Comparison of ENCODE assay signal across 8 cellular contexts in the genomic region with DNA sequence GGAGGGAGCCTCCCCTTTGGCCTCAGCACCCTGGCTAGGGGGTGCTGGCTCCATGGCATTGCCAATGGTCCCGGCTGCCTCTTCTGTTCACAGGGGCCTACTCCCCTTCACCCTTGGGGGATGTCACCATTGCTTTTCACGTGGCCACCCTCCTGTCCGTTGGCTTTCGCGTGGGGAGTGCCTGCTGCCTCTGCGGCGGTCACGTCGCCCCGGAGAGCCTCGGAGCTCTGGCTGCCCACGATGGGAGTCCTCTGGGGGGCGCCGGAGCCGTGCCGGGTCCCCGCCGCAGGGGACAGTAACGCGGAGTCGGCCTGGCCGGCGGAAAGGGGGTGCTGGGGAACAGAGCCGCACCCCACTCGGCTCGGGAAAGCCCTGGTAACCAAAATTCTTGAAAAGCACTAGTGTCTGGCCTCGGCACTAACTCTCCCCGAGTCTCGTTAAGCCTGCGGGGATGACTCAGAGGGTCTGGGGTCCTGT. TPM values are rescaled to one million over a fixed set of nuclear protein-coding genes. Genes with fewer than 3 reads are reported as not detected.
A peak's percentile ranks its signal among the peaks of the same experiment; 100 is the strongest.
DNase-seq lines count a peak whose midpoint lies in the region; ATAC-seq and TF ChIP-seq lines count a peak whose summit lies in the region.

No MANE protein-coding gene starts in this region.

- CTCF ChIA-PET in activated CD4-positive, alpha-beta memory T cell treated with anti-CD3 and anti-CD28 coated beads, Interleukin-2, amount 10 ng/mL, durations not matched to agents 7 days and 5 days (lab: Charles Lee) = interaction anchor here (0.9 to 1.6 kb wide), 6 partner anchors 10 to 297 kb away, joined by 3 to 6 read pairs (median 4); no protein-coding TSS in a partner anchor

- peak overlapping the region; percentile 64 for H3K9ac ChIP-seq in DND-41 (ENCODE audit: low read depth, low read length)

- H2AFZ ChIP-seq in DND-41 (ENCODE audit: low read depth, low read length) = peak overlapping the region; percentile 96

- H3K27ac Mint-ChIP-seq in activated CD4-positive, alpha-beta memory T cell treated with anti-CD3 and anti-CD28 coated beads, Interleukin-2, amount 10 ng/mL, durations not matched to agents 7 days and 5 days = peak overlapping the region; percentile 66
- H3K27ac Mint-ChIP-seq in naive thymus-derived CD8-positive, alpha-beta T cell = peak overlapping the region in 9 of 10 donors; percentile 38 to 94 (median 85)

- no peaks in the 10 kb centered on the region for H3K36me3 ChIP-seq in DND-41 (ENCODE audit: insufficient read depth, low read length)
- peaks cover 13 to 27% (median 24%) of the 10 kb centered on the region in 4 donors for H3K36me3 ChIP-seq in esophagus muscularis mucosa
- H3K36me3 ChIP-seq in upper lobe of left lung = peaks cover 9 to 28% (median 17%) of the 10 kb centered on the region in 4 donors

- H3K27me3 Mint-ChIP-seq in activated CD4-positive, alpha-beta memory T cell treated with anti-CD3 and anti-CD28 coated beads, Interleukin-2, amount 10 ng/mL, durations not matched to agents 7 days and 5 days = no peaks in the 10 kb centered on the region
- H3K27me3 Mint-ChIP-seq in naive thymus-derived CD8-positive, alpha-beta T cell = peaks cover 0 to 2% (median 0%) of the 10 kb centered on the region in 5 donors

- no peak for TF ChIP-seq EP300 in esophagus muscularis mucosa (IDR thresholded peaks at IDR 0.05)
- TF ChIP-seq EP300 in upper lobe of left lung (IDR thresholded peaks at IDR 0.05) = no peak

- peaks cover 16% of the 10 kb centered on the region for H3K4me1 ChIP-seq in DND-41 (ENCODE audit: insufficient read depth, low read length)
- peaks cover 12 to 33% (median 19%) of the 10 kb centered on the region in 4 donors for H3K4me1 ChIP-seq in esophagus muscularis mucosa
- peaks cover 0 to 19% (median 6%) of the 10 kb centered on the region in 4 donors for H3K4me1 ChIP-seq in upper lobe of left lung

- H3K9me3 Mint-ChIP-seq in activated CD4-positive, alpha-beta memory T cell treated with anti-CD3 and anti-CD28 coated beads, Interleukin-2, amount 10 ng/mL, durations not matched to agents 7 days and 5 days = no peaks in the 10 kb centered on the region
- no peaks in the 10 kb centered on the region for H3K9me3 Mint-ChIP-seq in naive thymus-derived CD8-positive, alpha-beta T cell

- H3K4me3 ChIP-seq in DND-41 (ENCODE audit: low read depth in 1 of 2, low read length in 2 of 2) (peak overlapping the region; percentile 37 to 88), esophagus muscularis mucosa (peak overlapping the region; percentile 67 to 91 (median 84)), upper lobe of left lung (peak overlapping the region; percentile 70 to 90 (median 81))

- no peaks in the 10 kb centered on the region for H4K20me1 ChIP-seq in DND-41 (ENCODE audit: insufficient read depth, low read length)

- H3K4me3 Mint-ChIP-seq in activated CD4-positive, alpha-beta memory T cell treated with anti-CD3 and anti-CD28 coated beads, Interleukin-2, amount 10 ng/mL, durations not matched to agents 7 days and 5 days = peak overlapping the region; percentile 74
- H3K4me3 Mint-ChIP-seq in naive thymus-derived CD8-positive, alpha-beta T cell = peak overlapping the region; percentile 76 to 87 (median 82)

- TF ChIP-seq CTCF in DND-41 (IDR thresholded peaks at IDR 0.05; ENCODE audit: borderline replicate concordance, extremely low read depth, low read length, poor library complexity, severe bottlenecking) (peak; percentile 42), esophagus muscularis mucosa (IDR thresholded peaks at IDR 0.05) (peak in 2 of 3 experiments; percentile 6 to 28), upper lobe of left lung (IDR thresholded peaks at IDR 0.05) (peak in 2 of 6 experiments; percentile 20 to 28)

- intact Hi-C loops in esophagus muscularis mucosa (cut with DNase I) = loop anchor here (5.0 to 10.0 kb wide), 2 partner anchors 286 to 399 kb away; no protein-coding TSS in a partner anchor

- H3K4me2 ChIP-seq in DND-41 (ENCODE audit: insufficient read depth, low read length) = peak overlapping the region; percentile 99

- H3K9me3 ChIP-seq in DND-41 (ENCODE audit: insufficient read depth, low read length, severe bottlenecking) (no peaks in the 10 kb centered on the region), esophagus muscularis mucosa (no peaks in the 10 kb centered on the region), upper lobe of left lung (no peaks in the 10 kb centered on the region)

- peaks cover 20% of the 10 kb centered on the region for H3K27me3 ChIP-seq in DND-41 (ENCODE audit: insufficient read depth, low read length, poor library complexity)
- no peaks in the 10 kb centered on the region for H3K27me3 ChIP-seq in esophagus muscularis mucosa
- no peaks in the 10 kb centered on the region for H3K27me3 ChIP-seq in upper lobe of left lung

- peak; percentile 16 for DNase-seq in DND-41
- peak; percentile 21 for DNase-seq in LoVo (ENCODE audit: low spot score)
- no peak for DNase-seq in activated CD4-positive, alpha-beta memory T cell treated with anti-CD3 and anti-CD28 coated beads, Interleukin-2, amount 10 ng/mL, durations not matched to agents 7 days and 5 days
- peak; percentile 90 for DNase-seq in esophagus muscularis mucosa (ENCODE audit: extremely low spot score)
- DNase-seq in naive thymus-derived CD8-positive, alpha-beta T cell = peak in 6 of 10 donors; percentile 6 to 65 (median 30)
- peak; percentile 42 to 90 for DNase-seq in upper lobe of left lung
- DNase-seq in foreskin melanocyte = no peak

- POLR2A ChIA-PET in activated CD4-positive, alpha-beta memory T cell treated with anti-CD3 and anti-CD28 coated beads, Interleukin-2, amount 10 ng/mL, durations not matched to agents 7 days and 5 days (lab: Charles Lee) = interaction anchor here (0.6 to 2.7 kb wide), 4 partner anchors 20 to 979 kb away, joined by 3 to 20 read pairs (median 4); no protein-coding TSS in a partner anchor
- POLR2A ChIA-PET in naive thymus-derived CD8-positive, alpha-beta T cell (lab: Charles Lee) = interaction anchor here (0.7 to 1.7 kb wide), 4 partner anchors 26 to 972 kb away, joined by 3 to 4 read pairs (median 4); a partner anchor contains a TSS

- ATAC-seq in DND-41 (ENCODE audit: insufficient read depth, low read depth) = peak; percentile 9; the same call in 2 of the 3 replicates
- ATAC-seq in GM21447 (IDR thresholded peaks at IDR 0.05; ENCODE audit: unreplicated experiment) = peak; percentile 21
- peak; percentile 22 to 32 for ATAC-seq in naive thymus-derived CD8-positive, alpha-beta T cell
- ATAC-seq in upper lobe of left lung (ENCODE audit: low FRiP score in 2 of 2) = peak; percentile 36 to 59

- H3K36me3 Mint-ChIP-seq in activated CD4-positive, alpha-beta memory T cell treated with anti-CD3 and anti-CD28 coated beads, Interleukin-2, amount 10 ng/mL, durations not matched to agents 7 days and 5 days (ENCODE audit: low read depth) = peaks cover 32% of the 10 kb centered on the region
- peaks cover 0 to 32% (median 3%) of the 10 kb centered on the region in 3 donors for H3K36me3 Mint-ChIP-seq in naive thymus-derived CD8-positive, alpha-beta T cell

- H3K4me1 Mint-ChIP-seq in activated CD4-positive, alpha-beta memory T cell treated with anti-CD3 and anti-CD28 coated beads, Interleukin-2, amount 10 ng/mL, durations not matched to agents 7 days and 5 days = peaks cover 29% of the 10 kb centered on the region
- peaks cover 7 to 27% (median 22%) of the 10 kb centered on the region in 4 donors for H3K4me1 Mint-ChIP-seq in naive thymus-derived CD8-positive, alpha-beta T cell

- WGBS in esophagus muscularis mucosa = 0% methylated on average over 8 of the region's 30 CpGs
- 0% methylated on average over 14 to 16 of the region's 30 CpGs for WGBS in upper lobe of left lung, 2 donors

- TF ChIP-seq POLR2A in esophagus muscularis mucosa (IDR thresholded peaks at IDR 0.05; ENCODE audit: low read depth) (no peak), upper lobe of left lung (IDR thresholded peaks at IDR 0.05) (no peak)

- H3K79me2 ChIP-seq in DND-41 (ENCODE audit: insufficient read depth, low read length) = no peaks in the 10 kb centered on the region

- H3K27ac ChIP-seq in DND-41 (ENCODE audit: low read length) (peak overlapping the region; percentile 67; the same call in 1 of the 2 replicates), esophagus muscularis mucosa (replicated peaks in 1 of 4) (peak overlapping the region; percentile 91 to 98 (median 96)), upper lobe of left lung (peak overlapping the region; percentile 93 to 96 (median 94))

RNA-seq across cellular contexts. Expression of a gene that starts 0.7 kb away (rescaled TPM):
- total RNA-seq in activated CD4-positive, alpha-beta memory T cell treated with anti-CD3 and anti-CD28 coated beads, Interleukin-2, amount 10 ng/mL, durations not matched to agents 7 days and 5 days = 10 to 100 TPM; 69.5 to 70.3 TPM
- total RNA-seq in esophagus muscularis mucosa (100 to 1,000 TPM in 2 of 4 donors, 10 to 100 TPM in 2; 90.1 to 135 (median 104) TPM), upper lobe of left lung (10 to 100 TPM; 11.5 to 68.0 (median 48.6) TPM)
- total RNA-seq in naive thymus-derived CD8-positive, alpha-beta T cell = 10 to 100 TPM; 49.3 to 50.2 TPM
- 10 to 100 TPM; 26.2 to 30.9 (median 30.5) TPM for polyA plus RNA-seq in naive thymus-derived CD8-positive, alpha-beta T cell

RNA-seq across cellular contexts. Expression of a gene that starts 25.7 kb away (rescaled TPM):
- not detected for total RNA-seq in activated CD4-positive, alpha-beta memory T cell treated with anti-CD3 and anti-CD28 coated beads, Interleukin-2, amount 10 ng/mL, durations not matched to agents 7 days and 5 days
- under 1 TPM in 1 of 4 donors, not detected in 3; 0.50 TPM for total RNA-seq in esophagus muscularis mucosa
- total RNA-seq in naive thymus-derived CD8-positive, alpha-beta T cell = not detected
- polyA plus RNA-seq in naive thymus-derived CD8-positive, alpha-beta T cell = not detected
- total RNA-seq in upper lobe of left lung = not detected

Comparison
In these comparisons a context has a peak if more than half of its experiments do, and no peak if none do; other contexts are left out.
1. DNase-seq: peak in DND-41 (single experiment), LoVo (single experiment), esophagus muscularis mucosa (single experiment), naive thymus-derived CD8-positive, alpha-beta T cell (6 of 10) and upper lobe of left lung (2 of 2); none in activated CD4-positive, alpha-beta memory T cell treated with anti-CD3 and anti-CD28 coated beads, Interleukin-2, amount 10 ng/mL, durations not matched to agents 7 days and 5 days (single experiment) and foreskin melanocyte (single experiment).
2. Peak in every context shown above with its lines, with median percentiles within 50 percentile points of each other: ATAC-seq, H3K27ac ChIP-seq and H3K4me3 ChIP-seq.